In genomic region chr19:35702223-35703012, GRCh38 we compare ENCODE assay signal across 8 cellular contexts. TPM values are rescaled to one million over a fixed set of nuclear protein-coding genes. Genes with fewer than 3 reads are reported as not detected.
DNase-seq lines count a peak whose midpoint lies in the region; ATAC-seq and TF ChIP-seq lines count a peak whose summit lies in the region.

No MANE protein-coding gene starts in this region.

- intact Hi-C loops in activated B cell treated with CpG ODN at 0.5 μM for 24 hours (cut with micrococcal nuclease), result loop anchor here (1.0 to 2.0 kb wide), 5 partner anchors 9 to 352 kb away; partner anchors contain the start of genes RBM42, THAP8 and WDR62

- H3K27me3 ChIP-seq in AG04450 (ENCODE audit: control insufficient read depth, insufficient read depth, low read length), result no peaks in the 10 kb centered on the region

- peak overlapping the region; percentile 98 for H3K4me3 Mint-ChIP-seq in activated B cell treated with CpG ODN at 0.5 μM for 24 hours
- peak overlapping the region; percentile 90 for H3K4me3 Mint-ChIP-seq in central memory CD8-positive, alpha-beta T cell

- peak; percentile 94 for DNase-seq in AG04450 (ENCODE audit: low read depth, low spot score)
- peak; percentile 100 for DNase-seq in NCI-H2227 (lab: John Stamatoyannopoulos, UW; ENCODE audit: unreplicated experiment)
- DNase-seq in activated B cell treated with CpG ODN at 0.5 μM for 24 hours, result peak; percentile 82
- peak; percentile 72 to 87 for DNase-seq in central memory CD8-positive, alpha-beta T cell (ENCODE audit: low spot score in 2 of 2)
- peak; percentile 99 for DNase-seq in islet precursor cell
- DNase-seq in stimulated activated CD4-positive, alpha-beta T cell treated with anti-CD3 and anti-CD28 coated beads, Interleukin-12 subunit alpha, Interleukin-12 subunit beta, amount 100 ng/mL, for 48 hours (ENCODE audit: low read depth in 2 of 3, low spot score in 1 of 3), result peak; percentile 89 to 94 (median 89)

- TF ChIP-seq CTCF in AG04450 (IDR thresholded peaks at IDR 0.05; ENCODE audit: low read depth, low read length) (no peak), activated B cell treated with CpG ODN at 0.5 μM for 24 hours (IDR thresholded peaks at IDR 0.05) (no peak)

- peaks cover 2% of the 10 kb centered on the region for H3K36me3 Mint-ChIP-seq in activated B cell treated with CpG ODN at 0.5 μM for 24 hours (ENCODE audit: low read depth)
- H3K36me3 Mint-ChIP-seq in central memory CD8-positive, alpha-beta T cell (ENCODE audit: insufficient read depth), result peaks cover 6% of the 10 kb centered on the region

- peak overlapping the region; percentile 96 for H3K27ac Mint-ChIP-seq in activated B cell treated with CpG ODN at 0.5 μM for 24 hours
- H3K27ac Mint-ChIP-seq in central memory CD8-positive, alpha-beta T cell (ENCODE audit: low read depth), result peak overlapping the region; percentile 87

- H3K27me3 Mint-ChIP-seq in activated B cell treated with CpG ODN at 0.5 μM for 24 hours, result no peaks in the 10 kb centered on the region
- H3K27me3 Mint-ChIP-seq in central memory CD8-positive, alpha-beta T cell, result no peaks in the 10 kb centered on the region

- H3K27ac ChIP-seq in AG04450 (ENCODE audit: low read depth, low read length), result no peak overlapping the region

- H3K4me3 ChIP-seq in AG04450 (ENCODE audit: low read depth, low read length), result peak overlapping the region; percentile 66

- peak; percentile 92 for ATAC-seq in GM18907 (IDR thresholded peaks at IDR 0.05; ENCODE audit: unreplicated experiment)
- peak; percentile 93 for ATAC-seq in HG03139 (IDR thresholded peaks at IDR 0.05; ENCODE audit: unreplicated experiment)
- peak; percentile 99 for ATAC-seq in activated B cell treated with CpG ODN at 0.5 μM for 24 hours (ENCODE audit: low read depth)
- ATAC-seq in central memory CD8-positive, alpha-beta T cell (replicated peaks; ENCODE audit: extremely low read depth, poor library complexity, severe bottlenecking), result peak; percentile 100

- peaks cover 4% of the 10 kb centered on the region; the same call in 1 of the 2 replicates for H3K9me3 ChIP-seq in AG04450 (ENCODE audit: control insufficient read depth, insufficient read depth, low read length)

- CTCF ChIA-PET in AG04450 (lab: Charles Lee), result interaction anchor here (0.6 to 3.3 kb wide), 4 partner anchors 8 to 232 kb away, joined by 3 to 23 read pairs (median 4); no protein-coding TSS in a partner anchor
- CTCF ChIA-PET in activated B cell treated with CpG ODN at 0.5 μM for 24 hours (lab: Charles Lee), result interaction anchor here (0.6 to 2.2 kb wide), 3 partner anchors 8 to 14 kb away, joined by 3 to 6 read pairs (median 4); no protein-coding TSS in a partner anchor

- peaks cover 7% of the 10 kb centered on the region for H3K4me1 Mint-ChIP-seq in activated B cell treated with CpG ODN at 0.5 μM for 24 hours
- peaks cover 8% of the 10 kb centered on the region for H3K4me1 Mint-ChIP-seq in central memory CD8-positive, alpha-beta T cell

- no peaks in the 10 kb centered on the region for H3K9me3 Mint-ChIP-seq in activated B cell treated with CpG ODN at 0.5 μM for 24 hours
- H3K9me3 Mint-ChIP-seq in central memory CD8-positive, alpha-beta T cell, result no peaks in the 10 kb centered on the region

- POLR2A ChIA-PET in AG04450 (lab: Yijun Ruan, JAX), result interaction anchor here (0.6 to 1.2 kb wide), 5 partner anchors 35 to 536 kb away, joined by 3 to 6 read pairs (median 4); partner anchors contain the start of genes COX6B1 and HAUS5
- POLR2A ChIA-PET in activated B cell treated with CpG ODN at 0.5 μM for 24 hours (lab: Charles Lee), result interaction anchor here (0.7 to 10.7 kb wide), 14 partner anchors 10 to 229 kb away, joined by 3 to 238 read pairs (median 6); partner anchors contain the start of genes COX6B1, HSPB6, IGFLR1 and LIN37

RNA-seq across cellular contexts. Expression of gene ZBTB32, which starts 1.9 kb away (rescaled TPM):
- polyA plus RNA-seq in AG04450 (2011; rRNA removed), result not detected in 2 replicates
- polyA minus RNA-seq in AG04450 (2011; rRNA and poly(A)+ RNA removed), result not detected in 2 replicates
- 16.4 and 21.4 TPM in 2 replicates for total RNA-seq in activated B cell treated with CpG ODN at 0.5 μM for 24 hours

RNA-seq across cellular contexts. Expression of gene KMT2B, which starts 15.4 kb away (rescaled TPM):
- 6.1 and 8.7 TPM in 2 replicates for polyA plus RNA-seq in AG04450 (2011; rRNA removed)
- polyA minus RNA-seq in AG04450 (2011; rRNA and poly(A)+ RNA removed), result 13.9 and 18.6 TPM in 2 replicates
- 65.6 and 65.8 TPM in 2 replicates for total RNA-seq in activated B cell treated with CpG ODN at 0.5 μM for 24 hours

RNA-seq across cellular contexts. Expression of gene UPK1A, which starts 36.1 kb away (rescaled TPM):
- polyA plus RNA-seq in AG04450 (2011; rRNA removed), result 0.07 TPM in 1 of 2 replicates, not detected in the other
- polyA minus RNA-seq in AG04450 (2011; rRNA and poly(A)+ RNA removed), result not detected in 2 replicates
- not detected in 2 replicates for total RNA-seq in activated B cell treated with CpG ODN at 0.5 μM for 24 hours

RNA-seq across cellular contexts. Expression of gene IGFLR1, which starts 39.8 kb away (rescaled TPM):
- 1.3 and 2.0 TPM in 2 replicates for polyA plus RNA-seq in AG04450 (2011; rRNA removed)
- polyA minus RNA-seq in AG04450 (2011; rRNA and poly(A)+ RNA removed), result 2.0 TPM in 1 of 2 replicates, not detected in the other
- total RNA-seq in activated B cell treated with CpG ODN at 0.5 μM for 24 hours, result 130 and 133 TPM in 2 replicates

RNA-seq across cellular contexts. Expression of gene U2AF1L4, which starts 42.8 kb away (rescaled TPM):
- polyA plus RNA-seq in AG04450 (2011; rRNA removed), result 10.2 and 11.8 TPM in 2 replicates
- 9.7 and 9.9 TPM in 2 replicates for polyA minus RNA-seq in AG04450 (2011; rRNA and poly(A)+ RNA removed)
- 41.0 and 46.1 TPM in 2 replicates for total RNA-seq in activated B cell treated with CpG ODN at 0.5 μM for 24 hours
